1 cellular context compared by ENCODE assay signal in the genomic region with DNA sequence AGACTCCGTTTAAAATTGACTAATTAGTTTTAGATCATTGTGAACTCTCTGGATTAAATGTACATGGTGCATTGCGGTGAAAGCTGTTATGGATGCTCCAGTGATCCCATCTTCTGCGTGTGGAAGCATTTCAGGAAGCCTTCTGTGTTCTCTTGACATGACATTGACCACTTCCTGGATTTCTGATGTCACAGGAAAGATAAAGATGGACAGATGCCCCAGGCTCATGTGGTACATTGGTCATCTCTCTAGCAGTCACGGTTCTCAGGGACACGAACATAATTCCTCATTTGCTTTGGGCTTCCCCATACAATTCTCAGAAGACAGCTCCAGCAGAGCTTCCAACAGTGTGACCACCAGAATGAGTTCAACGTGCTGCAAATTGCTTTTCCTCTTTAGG.
TF ChIP-seq lines count a peak whose summit lies in the region.

No MANE protein-coding gene starts in this region.

TF ChIP-seq in WTC11, 78 proteins besides CTCF, POLR2A, EP300 and RAD21 (continued from another document):
- TF ChIP-seq, protein P1, sequence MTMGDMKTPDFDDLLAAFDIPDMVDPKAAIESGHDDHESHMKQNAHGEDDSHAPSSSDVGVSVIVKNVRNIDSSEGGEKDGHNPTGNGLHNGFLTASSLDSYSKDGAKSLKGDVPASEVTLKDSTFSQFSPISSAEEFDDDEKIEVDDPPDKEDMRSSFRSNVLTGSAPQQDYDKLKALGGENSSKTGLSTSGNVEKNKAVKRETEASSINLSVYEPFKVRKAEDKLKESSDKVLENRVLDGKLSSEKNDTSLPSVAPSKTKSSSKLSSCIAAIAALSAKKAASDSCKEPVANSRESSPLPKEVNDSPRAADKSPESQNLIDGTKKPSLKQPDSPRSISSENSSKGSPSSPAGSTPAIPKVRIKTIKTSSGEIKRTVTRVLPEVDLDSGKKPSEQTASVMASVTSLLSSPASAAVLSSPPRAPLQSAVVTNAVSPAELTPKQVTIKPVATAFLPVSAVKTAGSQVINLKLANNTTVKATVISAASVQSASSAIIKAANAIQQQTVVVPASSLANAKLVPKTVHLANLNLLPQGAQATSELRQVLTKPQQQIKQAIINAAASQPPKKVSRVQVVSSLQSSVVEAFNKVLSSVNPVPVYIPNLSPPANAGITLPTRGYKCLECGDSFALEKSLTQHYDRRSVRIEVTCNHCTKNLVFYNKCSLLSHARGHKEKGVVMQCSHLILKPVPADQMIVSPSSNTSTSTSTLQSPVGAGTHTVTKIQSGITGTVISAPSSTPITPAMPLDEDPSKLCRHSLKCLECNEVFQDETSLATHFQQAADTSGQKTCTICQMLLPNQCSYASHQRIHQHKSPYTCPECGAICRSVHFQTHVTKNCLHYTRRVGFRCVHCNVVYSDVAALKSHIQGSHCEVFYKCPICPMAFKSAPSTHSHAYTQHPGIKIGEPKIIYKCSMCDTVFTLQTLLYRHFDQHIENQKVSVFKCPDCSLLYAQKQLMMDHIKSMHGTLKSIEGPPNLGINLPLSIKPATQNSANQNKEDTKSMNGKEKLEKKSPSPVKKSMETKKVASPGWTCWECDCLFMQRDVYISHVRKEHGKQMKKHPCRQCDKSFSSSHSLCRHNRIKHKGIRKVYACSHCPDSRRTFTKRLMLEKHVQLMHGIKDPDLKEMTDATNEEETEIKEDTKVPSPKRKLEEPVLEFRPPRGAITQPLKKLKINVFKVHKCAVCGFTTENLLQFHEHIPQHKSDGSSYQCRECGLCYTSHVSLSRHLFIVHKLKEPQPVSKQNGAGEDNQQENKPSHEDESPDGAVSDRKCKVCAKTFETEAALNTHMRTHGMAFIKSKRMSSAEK (CRISPR knock-in tag; IDR thresholded peaks at IDR 0.05; ENCODE audit: borderline replicate concordance), result no peak
- no peak for TF ChIP-seq JAZF1 (CRISPR knock-in tag; IDR thresholded peaks at IDR 0.05)
- TF ChIP-seq, protein P2, sequence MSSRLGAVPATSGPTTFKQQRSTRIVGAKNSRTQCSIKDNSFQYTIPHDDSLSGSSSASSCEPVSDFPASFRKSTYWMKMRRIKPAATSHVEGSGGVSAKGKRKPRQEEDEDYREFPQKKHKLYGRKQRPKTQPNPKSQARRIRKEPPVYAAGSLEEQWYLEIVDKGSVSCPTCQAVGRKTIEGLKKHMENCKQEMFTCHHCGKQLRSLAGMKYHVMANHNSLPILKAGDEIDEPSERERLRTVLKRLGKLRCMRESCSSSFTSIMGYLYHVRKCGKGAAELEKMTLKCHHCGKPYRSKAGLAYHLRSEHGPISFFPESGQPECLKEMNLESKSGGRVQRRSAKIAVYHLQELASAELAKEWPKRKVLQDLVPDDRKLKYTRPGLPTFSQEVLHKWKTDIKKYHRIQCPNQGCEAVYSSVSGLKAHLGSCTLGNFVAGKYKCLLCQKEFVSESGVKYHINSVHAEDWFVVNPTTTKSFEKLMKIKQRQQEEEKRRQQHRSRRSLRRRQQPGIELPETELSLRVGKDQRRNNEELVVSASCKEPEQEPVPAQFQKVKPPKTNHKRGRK (CRISPR knock-in tag; IDR thresholded peaks at IDR 0.05; ENCODE audit: borderline replicate concordance), result no peak
- TF ChIP-seq, protein P3, sequence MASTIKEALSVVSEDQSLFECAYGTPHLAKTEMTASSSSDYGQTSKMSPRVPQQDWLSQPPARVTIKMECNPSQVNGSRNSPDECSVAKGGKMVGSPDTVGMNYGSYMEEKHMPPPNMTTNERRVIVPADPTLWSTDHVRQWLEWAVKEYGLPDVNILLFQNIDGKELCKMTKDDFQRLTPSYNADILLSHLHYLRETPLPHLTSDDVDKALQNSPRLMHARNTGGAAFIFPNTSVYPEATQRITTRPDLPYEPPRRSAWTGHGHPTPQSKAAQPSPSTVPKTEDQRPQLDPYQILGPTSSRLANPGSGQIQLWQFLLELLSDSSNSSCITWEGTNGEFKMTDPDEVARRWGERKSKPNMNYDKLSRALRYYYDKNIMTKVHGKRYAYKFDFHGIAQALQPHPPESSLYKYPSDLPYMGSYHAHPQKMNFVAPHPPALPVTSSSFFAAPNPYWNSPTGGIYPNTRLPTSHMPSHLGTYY (CRISPR knock-in tag; IDR thresholded peaks at IDR 0.05), result no peak
- no peak for TF ChIP-seq TCF7 (CRISPR knock-in tag; IDR thresholded peaks at IDR 0.05; ENCODE audit: low read depth)
- TF ChIP-seq RORB (CRISPR knock-in tag; IDR thresholded peaks at IDR 0.05), result no peak
- TF ChIP-seq SOX15 (CRISPR knock-in tag; IDR thresholded peaks at IDR 0.05), result no peak
- no peak for TF ChIP-seq JUN (CRISPR knock-in tag; IDR thresholded peaks at IDR 0.05)
- TF ChIP-seq ZNF263 (CRISPR knock-in tag; IDR thresholded peaks at IDR 0.05; ENCODE audit: low read depth), result no peak
- TF ChIP-seq RELA (CRISPR knock-in tag; IDR thresholded peaks at IDR 0.05; ENCODE audit: borderline replicate concordance), result no peak
- TF ChIP-seq ZNF671 (CRISPR knock-in tag; IDR thresholded peaks at IDR 0.05), result no peak
